9 cellular contexts compared by ENCODE assay signal in genomic region chr19:41226874-41227390, GRCh38. TPM values are rescaled to one million over a fixed set of nuclear protein-coding genes. Genes with fewer than 3 reads are reported as not detected.
DNase-seq lines count a peak whose midpoint lies in the region; ATAC-seq, FAIRE-seq and TF ChIP-seq lines count a peak whose summit lies in the region.
"Had no signal": no experiment of that assay in that cellular context is flagged by ENCODE, and none has a peak within 500 bp of the region (broad histone marks: within the 10 kb centered on the region; RNA-seq: fewer than 3 reads in every experiment).

No MANE protein-coding gene starts in this region.

- peak overlapping the region; percentile 87 for H3K4me2 ChIP-seq in SK-N-SH

- peak overlapping the region; percentile 41 to 96; a peak in 3 of 4 replicates for H3K27ac ChIP-seq in SK-N-SH (ENCODE audit: low read depth in 2 of 2, low read length in 1 of 2)
- H3K27ac ChIP-seq: 22Rv1 had no signal

- H3K4me1 Mint-ChIP-seq in activated naive CD8-positive, alpha-beta T cell (ENCODE audit: low read depth) = peaks cover 22% of the 10 kb centered on the region
- H3K4me1 Mint-ChIP-seq in stimulated activated effector memory CD8-positive, alpha-beta T cell treated with anti-CD3 and anti-CD28 coated beads, Interleukin-12 subunit alpha, Interleukin-12 subunit beta, amount 100 ng/mL, for 72 hours = peaks cover 34% of the 10 kb centered on the region

- no peak for TF ChIP-seq RAD21 in SK-N-SH (IDR thresholded peaks at IDR 0.05; ENCODE audit: low read length)

- CTCF ChIA-PET in SK-N-SH (lab: Yijun Ruan, JAX) = interaction anchor here (0.8 kb wide), 1 partner anchor 22 kb away, joined by 3 read pairs; no protein-coding TSS in a partner anchor

- H3K79me2 ChIP-seq in SK-N-SH (ENCODE audit: insufficient read depth) = peaks cover 87% of the 10 kb centered on the region

- TF ChIP-seq EP300 in SK-N-SH (IDR thresholded peaks at IDR 0.05; ENCODE audit: borderline replicate concordance in 1 of 2, low read depth in 1 of 2, low read length in 1 of 2) = no peak

- DNase-seq in SK-N-SH (no peak), kidney tubule cell (ENCODE audit: low spot score) (peak; percentile 29), GM12892 (ENCODE audit: insufficient read length) (no peak), NCI-H1417 treated with DMSO at 0.1 percent for 48 hours (lab: John Stamatoyannopoulos, UW) (no peak)
- no peak for DNase-seq in stimulated activated effector memory CD8-positive, alpha-beta T cell treated with anti-CD3 and anti-CD28 coated beads, Interleukin-12 subunit alpha, Interleukin-12 subunit beta, amount 100 ng/mL, for 72 hours (ENCODE audit: low spot score in 2 of 2)

- ATAC-seq in SK-N-SH treated with all-trans-retinoic acid at 6 μM for 48 hours (no peak), HG03460 (IDR thresholded peaks at IDR 0.05; ENCODE audit: unreplicated experiment) (no peak)
- peak; percentile 2 for ATAC-seq in stimulated activated effector memory CD8-positive, alpha-beta T cell treated with anti-CD3 and anti-CD28 coated beads, Interleukin-12 subunit alpha, Interleukin-12 subunit beta, amount 100 ng/mL, for 72 hours

- peaks cover 54% of the 10 kb centered on the region for H3F3A ChIP-seq in SK-N-SH (replicated peaks; ENCODE audit: insufficient read depth)

- no peaks in the 10 kb centered on the region for H3K9me3 ChIP-seq in SK-N-SH

- WGBS in SK-N-SH (ENCODE audit: low lambda C conversion rate) = 34% methylated on average over 9 of the region's 9 CpGs

- H3K27me3 Mint-ChIP-seq in activated naive CD8-positive, alpha-beta T cell = peaks cover 2% of the 10 kb centered on the region

- no peaks in the 10 kb centered on the region for H3K27me3 ChIP-seq in SK-N-SH (ENCODE audit: insufficient read depth)

- no peaks in the 10 kb centered on the region for H3K9me3 Mint-ChIP-seq in activated naive CD8-positive, alpha-beta T cell (ENCODE audit: low read depth)
- H3K9me3 Mint-ChIP-seq in stimulated activated effector memory CD8-positive, alpha-beta T cell treated with anti-CD3 and anti-CD28 coated beads, Interleukin-12 subunit alpha, Interleukin-12 subunit beta, amount 100 ng/mL, for 72 hours = no peaks in the 10 kb centered on the region

- TF ChIP-seq POLR2A in GM12892 (IDR thresholded peaks at IDR 0.05; ENCODE audit: low read depth, low read length) = no peak

- H2AFZ ChIP-seq in SK-N-SH (ENCODE audit: low read depth) = no peak overlapping the region

- FAIRE-seq in GM12892 (lab: Jason Lieb, UNC) = no peak

- 0 out of 4 replicates have a peak overlapping the region, but pooled peaks of 1 of the 2 experiments have one; percentile 49 for H3K4me3 ChIP-seq in SK-N-SH (ENCODE audit: low read depth in 2 of 2, low read length in 1 of 2)

- POLR2A ChIA-PET in SK-N-SH (lab: Yijun Ruan, JAX) = no interaction called here

- peak overlapping the region; percentile 88 for H3K4me3 Mint-ChIP-seq in activated naive CD8-positive, alpha-beta T cell
- H3K4me3 Mint-ChIP-seq in stimulated activated effector memory CD8-positive, alpha-beta T cell treated with anti-CD3 and anti-CD28 coated beads, Interleukin-12 subunit alpha, Interleukin-12 subunit beta, amount 100 ng/mL, for 72 hours = peak overlapping the region; percentile 78

- H3K36me3 ChIP-seq in SK-N-SH (replicated peaks in 1 of 2; ENCODE audit: control insufficient read depth in 1 of 2, insufficient read depth in 2 of 2, low read length in 1 of 2) = peaks cover 0 to 39% of the 10 kb centered on the region in 2 experiments

- H3K4me1 ChIP-seq in SK-N-SH (ENCODE audit: control insufficient read depth in 1 of 2, insufficient read depth in 2 of 2, low read depth in 1 of 2, low read length in 1 of 2) = peaks cover 0 to 27% of the 10 kb centered on the region in 2 experiments; a peak in 2 of 4 replicates

- peak overlapping the region; percentile 63 for H3K9ac ChIP-seq in SK-N-SH

- H4K20me1 ChIP-seq in SK-N-SH (ENCODE audit: insufficient read depth) = no peaks in the 10 kb centered on the region

- no peak for TF ChIP-seq CTCF in SK-N-SH (IDR thresholded peaks at IDR 0.05)

- H3K9me2 ChIP-seq in SK-N-SH = no peaks in the 10 kb centered on the region

- no peaks in the 10 kb centered on the region for H3K36me3 Mint-ChIP-seq in activated naive CD8-positive, alpha-beta T cell
- H3K36me3 Mint-ChIP-seq in stimulated activated effector memory CD8-positive, alpha-beta T cell treated with anti-CD3 and anti-CD28 coated beads, Interleukin-12 subunit alpha, Interleukin-12 subunit beta, amount 100 ng/mL, for 72 hours = peaks cover 5% of the 10 kb centered on the region

- peak overlapping the region; percentile 84 for H3K27ac Mint-ChIP-seq in activated naive CD8-positive, alpha-beta T cell
- H3K27ac Mint-ChIP-seq in stimulated activated effector memory CD8-positive, alpha-beta T cell treated with anti-CD3 and anti-CD28 coated beads, Interleukin-12 subunit alpha, Interleukin-12 subunit beta, amount 100 ng/mL, for 72 hours = peak overlapping the region; percentile 52

TF ChIP-seq in SK-N-SH, 30 proteins besides CTCF, POLR2A, EP300 and RAD21 (continues in another document):
- no peak for TF ChIP-seq FOXJ3 (CRISPR knock-in tag; IDR thresholded peaks at IDR 0.05)
- TF ChIP-seq TEAD4 (IDR thresholded peaks at IDR 0.05; ENCODE audit: borderline replicate concordance, insufficient read depth) = no peak
- no peak for TF ChIP-seq REST (IDR thresholded peaks at IDR 0.05; ENCODE audit: low read depth, low read length)
- no peak for TF ChIP-seq RCOR1 (IDR thresholded peaks at IDR 0.05; ENCODE audit: low read length)

TF ChIP-seq in SK-N-SH treated with all-trans-retinoic acid at 6 μM for 48 hours, 23 proteins besides CTCF, POLR2A, EP300 and RAD21 (continues in another document):
- TF ChIP-seq ZC3H10 (CRISPR knock-in tag; IDR thresholded peaks at IDR 0.05) = no peak
- TF ChIP-seq ESRRG (CRISPR knock-in tag; IDR thresholded peaks at IDR 0.05) = no peak
- no peak for TF ChIP-seq BACH2 (CRISPR knock-in tag; IDR thresholded peaks at IDR 0.05; ENCODE audit: borderline replicate concordance)
- TF ChIP-seq ZNF70 (CRISPR knock-in tag; IDR thresholded peaks at IDR 0.05) = no peak
- no peak for TF ChIP-seq OSR1 (CRISPR knock-in tag; IDR thresholded peaks at IDR 0.05)
- TF ChIP-seq CSRNP3 (CRISPR knock-in tag; IDR thresholded peaks at IDR 0.05) = no peak
- TF ChIP-seq ZNF565 (CRISPR knock-in tag; conservative IDR thresholded peaks at IDR 0.05; ENCODE audit: low read depth) = no peak
- TF ChIP-seq POU6F1 (CRISPR knock-in tag; IDR thresholded peaks at IDR 0.05; ENCODE audit: borderline replicate concordance, low read depth) = no peak
- no peak for TF ChIP-seq ARNTL (CRISPR knock-in tag; IDR thresholded peaks at IDR 0.05; ENCODE audit: borderline replicate concordance, low read depth)
- no peak for TF ChIP-seq PATZ1 (CRISPR knock-in tag; IDR thresholded peaks at IDR 0.05; ENCODE audit: borderline replicate concordance)

RNA-seq across cellular contexts. Expression of gene AXL, which starts 7.9 kb away (rescaled TPM):
- polyA plus RNA-seq in SK-N-SH (2012; rRNA removed) = 78.8 and 82.6 TPM in 2 replicates
- polyA plus RNA-seq in SK-N-SH (2012; cell fraction: cytosol; rRNA removed) = 47.4 and 58.0 TPM in 2 replicates
- 71.7 and 77.3 TPM in 2 replicates for polyA plus RNA-seq in SK-N-SH (2012; cell fraction: nucleus; rRNA removed)
- polyA plus RNA-seq in GM12892 (2012; ENCODE audit: missing spikeins) = not detected

RNA-seq across cellular contexts. Expression of gene CYP2S1, which starts 33.9 kb away (rescaled TPM):
- 0.50 and 0.67 TPM in 2 replicates for polyA plus RNA-seq in SK-N-SH (2012; rRNA removed)
- 0.67 and 0.73 TPM in 2 replicates for polyA plus RNA-seq in SK-N-SH (2012; cell fraction: cytosol; rRNA removed)
- 0.98 and 0.99 TPM in 2 replicates for polyA plus RNA-seq in SK-N-SH (2012; cell fraction: nucleus; rRNA removed)
- not detected for polyA plus RNA-seq in GM12892 (2012; ENCODE audit: missing spikeins)

RNA-seq across cellular contexts. Expression of gene HNRNPUL1, which starts 37.2 kb away (rescaled TPM):
- polyA plus RNA-seq in SK-N-SH (2012; rRNA removed) = 34.2 and 41.5 TPM in 2 replicates
- polyA plus RNA-seq in SK-N-SH (2012; cell fraction: cytosol; rRNA removed) = 32.5 and 33.9 TPM in 2 replicates
- 35.8 and 43.2 TPM in 2 replicates for polyA plus RNA-seq in SK-N-SH (2012; cell fraction: nucleus; rRNA removed)
- 128 TPM for polyA plus RNA-seq in GM12892 (2012; ENCODE audit: missing spikeins)
